9 cellular contexts compared by ENCODE assay signal in the genomic region with DNA sequence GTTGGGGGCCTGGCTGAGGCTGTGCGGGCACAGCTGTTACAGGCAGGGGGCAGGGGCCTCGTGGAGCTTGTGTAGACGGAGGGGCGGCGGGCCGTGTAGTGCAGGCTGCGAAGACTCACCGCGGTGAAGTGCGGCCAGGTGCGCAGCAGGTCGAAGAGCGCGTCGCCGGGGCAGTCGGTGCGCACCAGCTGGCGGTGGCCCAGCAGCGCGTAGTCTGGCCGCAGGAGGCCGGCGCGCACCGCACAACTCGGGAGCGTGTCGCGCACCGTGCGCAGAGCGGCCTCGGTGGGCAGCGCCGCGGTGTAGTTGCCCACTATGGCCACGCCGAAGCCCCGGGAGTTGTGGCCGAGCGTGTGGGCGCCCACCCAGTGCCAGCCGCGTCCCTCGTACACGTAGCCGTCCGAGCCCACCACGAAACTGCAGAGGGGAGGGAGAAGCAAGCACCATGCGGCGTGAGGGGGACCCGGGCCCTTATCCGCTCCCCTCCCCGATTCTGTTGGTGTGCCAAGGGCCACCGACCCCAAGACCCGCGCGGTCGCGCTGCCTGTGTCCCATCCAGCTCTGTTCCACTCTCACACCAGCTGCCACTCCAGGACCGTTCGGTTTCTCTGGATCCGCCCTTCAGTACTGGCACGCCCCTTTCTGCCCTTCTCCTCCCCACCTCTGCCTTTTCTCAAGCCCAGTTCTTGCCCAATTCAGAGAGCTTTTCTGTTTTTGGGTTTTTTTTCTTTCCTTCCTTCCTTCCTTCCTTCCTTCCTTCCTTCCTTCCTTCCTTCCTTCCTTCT. TPM values are rescaled to one million over a fixed set of nuclear protein-coding genes. Genes with fewer than 3 reads are reported as not detected.
DNase-seq lines count a peak whose midpoint lies in the region; ATAC-seq and TF ChIP-seq lines count a peak whose summit lies in the region.
"Had no signal": no experiment of that assay in that cellular context is flagged by ENCODE, and none has a peak within 500 bp of the region (broad histone marks: within the 10 kb centered on the region; RNA-seq: fewer than 3 reads in every experiment).

No MANE protein-coding gene starts in this region.

- WGBS in mammary epithelial cell (ENCODE audit: low coverage, missing lambda C conversion rate) = 23% methylated on average over 19 of the region's 65 CpGs
- 17% methylated on average over 50 of the region's 65 CpGs for WGBS in hepatocyte (ENCODE audit: low lambda C conversion rate, missing lambda C conversion rate)

- H3K79me2 ChIP-seq in mammary epithelial cell (ENCODE audit: insufficient read depth, low read length) (no peaks in the 10 kb centered on the region), hepatocyte (no peaks in the 10 kb centered on the region)

- dilution Hi-C loops in mammary epithelial cell (cut with HindIII; ENCODE audit: low sequenced_read_pairs) = no loop called here

- peak; percentile 57 for ATAC-seq in mucosa of descending colon

- H3K27me3 Mint-ChIP-seq in type B pancreatic cell = peaks cover 52% of the 10 kb centered on the region

- no peaks in the 10 kb centered on the region for H4K20me1 ChIP-seq in BLaER1 treated with 17β-estradiol and CSF1 and Interleukin-3, amounts not matched to agents 10 nM and 100 nM
- H4K20me1 ChIP-seq in mammary epithelial cell (ENCODE audit: insufficient read depth, low read length) = no peaks in the 10 kb centered on the region
- H4K20me1 ChIP-seq in hepatocyte (ENCODE audit: insufficient read depth, poor library complexity, severe bottlenecking) = no peaks in the 10 kb centered on the region

- H3K4me2 ChIP-seq in BLaER1 treated with 17β-estradiol and CSF1 and Interleukin-3, amounts not matched to agents 10 nM and 100 nM = peak overlapping the region; percentile 79 to 98 (median 94)
- H3K4me2 ChIP-seq in mammary epithelial cell (ENCODE audit: insufficient read depth, low read depth, low read length) = peak overlapping the region; percentile 9
- H3K4me2 ChIP-seq in hepatocyte = no peak overlapping the region

- H3K27me3 ChIP-seq in BLaER1 treated with 17β-estradiol and CSF1 and Interleukin-3, amounts not matched to agents 10 nM and 100 nM = peaks cover 10 to 16% (median 14%) of the 10 kb centered on the region in 11 experiments
- H3K27me3 ChIP-seq in mammary epithelial cell (ENCODE audit: insufficient read depth, low read length) (peaks cover 8% of the 10 kb centered on the region), hepatocyte (peaks cover 28% of the 10 kb centered on the region)

- peak overlapping the region in 8 of 11 experiments; percentile 1 to 99 (median 74); a peak in 13 of 22 replicates for H3K27ac ChIP-seq in BLaER1 treated with 17β-estradiol and CSF1 and Interleukin-3, amounts not matched to agents 10 nM and 100 nM
- H3K27ac ChIP-seq in mammary epithelial cell (ENCODE audit: insufficient read depth, low read depth, low read length) = no peak overlapping the region
- no peak overlapping the region for H3K27ac ChIP-seq in hepatocyte

- BruUV-seq in mammary epithelial cell (replicated peaks; lab: Mats Ljungman, UMichigan) = no TSS peak

- no peak overlapping the region for H3K27ac Mint-ChIP-seq in type B pancreatic cell

- H3K4me3 Mint-ChIP-seq in type B pancreatic cell = no peak overlapping the region

- H3K9me3 Mint-ChIP-seq in type B pancreatic cell = no peaks in the 10 kb centered on the region

- no peaks in the 10 kb centered on the region for H3K36me3 Mint-ChIP-seq in type B pancreatic cell

- H3K4me1 Mint-ChIP-seq in type B pancreatic cell (ENCODE audit: unreplicated experiment) = no peaks in the 10 kb centered on the region

- H3K9me3 ChIP-seq in BLaER1 treated with 17β-estradiol and CSF1 and Interleukin-3, amounts not matched to agents 10 nM and 100 nM (replicated peaks in 1 of 11) = peaks cover 0 to 15% (median 7%) of the 10 kb centered on the region in 11 experiments; a peak in 8 of 22 replicates
- H3K9me3 ChIP-seq in mammary epithelial cell (replicated peaks; ENCODE audit: insufficient read depth, low read length) (no peaks in the 10 kb centered on the region), mucosa of descending colon (no peaks in the 10 kb centered on the region), hepatocyte (ENCODE audit: low read depth) (no peaks in the 10 kb centered on the region)

- H3K36me3 ChIP-seq in BLaER1 treated with 17β-estradiol and CSF1 and Interleukin-3, amounts not matched to agents 10 nM and 100 nM = no peaks in the 10 kb centered on the region
- no peaks in the 10 kb centered on the region for H3K36me3 ChIP-seq in mammary epithelial cell (ENCODE audit: insufficient read depth, low read length)
- no peaks in the 10 kb centered on the region for H3K36me3 ChIP-seq in mucosa of descending colon (ENCODE audit: low read depth)
- H3K36me3 ChIP-seq in hepatocyte (replicated peaks; ENCODE audit: insufficient read depth, low read depth) = no peaks in the 10 kb centered on the region

- in situ Hi-C loops in mammary epithelial cell (cut with MboI; ENCODE audit: low sequenced_read_pairs in 2 of 2) = no loop called here

- TF ChIP-seq CTCF in mammary epithelial cell (conservative IDR thresholded peaks at IDR 0.05 in 1 of 2, IDR thresholded peaks at IDR 0.05 in 1 of 2; ENCODE audit: extremely low read depth in 1 of 2, insufficient read depth in 1 of 2, low read depth in 1 of 2, low read length in 2 of 2) (no peak), mucosa of descending colon (IDR thresholded peaks at IDR 0.05) (no peak), hepatocyte (IDR thresholded peaks at IDR 0.05; ENCODE audit: poor library complexity) (no peak), type B pancreatic cell (conservative IDR thresholded peaks at IDR 0.05) (no peak)

- CTCF ChIA-PET in mammary epithelial cell (lab: Charles Lee; ENCODE audit: low non-redundant PET) = no interaction called here

- DNase-seq in KG1 (lab: John Stamatoyannopoulos, UW) (peak; percentile 58), mammary epithelial cell (no peak), mucosa of descending colon (no peak), hepatocyte (ENCODE audit: low spot score) (no peak), type B pancreatic cell (ENCODE audit: extremely low spot score, unreplicated experiment) (no peak), NCI-H1417 (lab: John Stamatoyannopoulos, UW) (no peak), H4 (ENCODE audit: low spot score) (no peak)
- DNase-seq: NCI-H187 treated with DMSO at 0.1 percent for 48 hours had no signal

- peaks cover 38 to 63% (median 55%) of the 10 kb centered on the region in 10 experiments for H3K4me1 ChIP-seq in BLaER1 treated with 17β-estradiol and CSF1 and Interleukin-3, amounts not matched to agents 10 nM and 100 nM
- H3K4me1 ChIP-seq in mammary epithelial cell (ENCODE audit: insufficient read depth, low read length) (no peaks in the 10 kb centered on the region), mucosa of descending colon (ENCODE audit: low read depth) (no peaks in the 10 kb centered on the region), hepatocyte (ENCODE audit: insufficient read depth) (no peaks in the 10 kb centered on the region)

- intact Hi-C loops in mammary epithelial cell (cut with micrococcal nuclease) (no loop called here), mucosa of descending colon (cut with DNase I, micrococcal nuclease) (no loop called here)

- peak overlapping the region in 9 of 10 experiments; percentile 3 to 57 (median 39); a peak in 16 of 20 replicates for H3K4me3 ChIP-seq in BLaER1 treated with 17β-estradiol and CSF1 and Interleukin-3, amounts not matched to agents 10 nM and 100 nM
- H3K4me3 ChIP-seq in mammary epithelial cell (replicated peaks in 1 of 3; ENCODE audit: insufficient read depth in 1 of 3, low read depth in 2 of 3, low read length in 3 of 3) (no peak overlapping the region), mucosa of descending colon (no peak overlapping the region), hepatocyte (no peak overlapping the region)

- H3K9me2 ChIP-seq in hepatocyte (replicated peaks; ENCODE audit: insufficient read depth) = no peaks in the 10 kb centered on the region

- peak overlapping the region; percentile 14 to 98 (median 43); a peak in 17 of 22 replicates for H3K9ac ChIP-seq in BLaER1 treated with 17β-estradiol and CSF1 and Interleukin-3, amounts not matched to agents 10 nM and 100 nM
- no peak overlapping the region for H3K9ac ChIP-seq in mammary epithelial cell (ENCODE audit: insufficient read depth, low read length)

- H2AFZ ChIP-seq in mammary epithelial cell (ENCODE audit: low read depth, low read length) (no peak overlapping the region), hepatocyte (no peak overlapping the region)

RNA-seq across cellular contexts. Expression of a gene that starts 5.4 kb away (rescaled TPM):
- total RNA-seq in mammary epithelial cell (not detected), mucosa of descending colon (1 to 10 TPM; 4.0 to 5.2 (median 5.1) TPM), hepatocyte (0.07 TPM in 1 of 2 replicates, not detected in the other), type B pancreatic cell (ENCODE audit: low replicate concordance) (not detected in 2 replicates)
- polyA plus RNA-seq in mammary epithelial cell (not detected), hepatocyte (0.12 and 0.23 TPM in 2 replicates)
- polyA minus RNA-seq in mammary epithelial cell = not detected
- not detected in 2 replicates for total RNA-seq in H4 (2014; rRNA removed; shearing (Covaris generic))

RNA-seq across cellular contexts. Expression of a gene that starts 9.6 kb away (rescaled TPM):
- total RNA-seq in mammary epithelial cell = not detected
- not detected for polyA plus RNA-seq in mammary epithelial cell
- not detected for polyA minus RNA-seq in mammary epithelial cell
- total RNA-seq in mucosa of descending colon = not detected
- total RNA-seq in hepatocyte = 0.16 TPM in 1 of 2 replicates, not detected in the other
- polyA plus RNA-seq in hepatocyte = not detected in 2 replicates
- not detected in 2 replicates for total RNA-seq in type B pancreatic cell (ENCODE audit: low replicate concordance)
- total RNA-seq in H4 (2014; rRNA removed; shearing (Covaris generic)) = not detected in 2 replicates

RNA-seq across cellular contexts. Expression of a gene that starts 19.9 kb away (rescaled TPM):
- total RNA-seq in mammary epithelial cell = 10 to 100 TPM in 1 of 2 donors, 1 to 10 TPM in 1; 8.8 to 39.6 TPM
- polyA plus RNA-seq in mammary epithelial cell = 14.0 TPM
- 5.2 TPM for polyA minus RNA-seq in mammary epithelial cell
- total RNA-seq in mucosa of descending colon = 10 to 100 TPM; 26.7 to 39.9 (median 28.1) TPM
- 10.6 and 18.6 TPM in 2 replicates for total RNA-seq in hepatocyte
- polyA plus RNA-seq in hepatocyte = 24.5 and 34.9 TPM in 2 replicates
- total RNA-seq in type B pancreatic cell (ENCODE audit: low replicate concordance) = 37.3 and 45.8 TPM in 2 replicates
- total RNA-seq in H4 (2014; rRNA removed; shearing (Covaris generic)) = 7.2 and 7.4 TPM in 2 replicates

RNA-seq across cellular contexts. Expression of a gene that starts 38.6 kb away (rescaled TPM):
- total RNA-seq in mammary epithelial cell (not detected), mucosa of descending colon (under 1 TPM in 2 of 3 donors, not detected in 1; 0.12 to 0.19 TPM), hepatocyte (not detected in 2 replicates), type B pancreatic cell (ENCODE audit: low replicate concordance) (not detected in 2 replicates)
- polyA plus RNA-seq in mammary epithelial cell (0.05 TPM), hepatocyte (not detected in 2 replicates)
- not detected for polyA minus RNA-seq in mammary epithelial cell
- 0.04 TPM in 2 replicates for total RNA-seq in H4 (2014; rRNA removed; shearing (Covaris generic))

RNA-seq across cellular contexts. Expression of a gene that starts 50.9 kb away (rescaled TPM):
- total RNA-seq in mammary epithelial cell (10 to 100 TPM; 55.0 to 75.9 TPM), mucosa of descending colon (100 to 1,000 TPM in 1 of 3 donors, 10 to 100 TPM in 2; 74.4 to 111 (median 96.0) TPM), hepatocyte (88.7 and 93.8 TPM in 2 replicates), type B pancreatic cell (ENCODE audit: low replicate concordance) (104 and 166 TPM in 2 replicates)
- polyA plus RNA-seq in mammary epithelial cell (24.6 TPM), hepatocyte (155 and 181 TPM in 2 replicates)
- 47.1 TPM for polyA minus RNA-seq in mammary epithelial cell
- total RNA-seq in H4 (2014; rRNA removed; shearing (Covaris generic)) = 37.5 and 48.6 TPM in 2 replicates

Comparison
In these comparisons a context has a peak if more than half of its experiments do, and no peak if none do; other contexts are left out.
1. H3K27ac ChIP-seq: peak in BLaER1 treated with 17β-estradiol and CSF1 and Interleukin-3, amounts not matched to agents 10 nM and 100 nM (8 of 11); none in mammary epithelial cell (single experiment) and hepatocyte (single experiment).
2. H3K4me3 ChIP-seq: peak in BLaER1 treated with 17β-estradiol and CSF1 and Interleukin-3, amounts not matched to agents 10 nM and 100 nM (9 of 10); none in mammary epithelial cell (0 of 3), mucosa of descending colon (single experiment) and hepatocyte (single experiment).